Comparison of ENCODE assay signal across 10 cellular contexts in the genomic region with DNA sequence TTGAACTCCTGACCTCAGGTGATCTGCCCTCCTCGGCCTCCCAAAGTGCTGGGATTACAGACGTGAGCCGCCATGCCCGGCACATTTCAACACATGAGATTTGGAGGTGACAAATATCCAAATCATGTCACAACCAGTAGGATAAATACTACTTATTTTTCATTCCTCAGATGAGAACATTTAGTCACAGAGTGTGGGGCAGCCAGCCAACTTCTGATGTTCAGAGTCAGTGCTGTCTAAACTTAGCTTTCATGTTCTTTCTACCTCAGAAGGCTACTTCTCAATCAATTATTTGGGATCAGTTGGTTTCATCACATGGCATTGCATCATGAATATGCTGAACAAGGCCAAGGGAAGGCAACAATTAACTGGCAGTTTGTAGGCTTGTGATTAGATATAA.
DNase-seq lines count a peak whose midpoint lies in the region; ATAC-seq and TF ChIP-seq lines count a peak whose summit lies in the region.
"Had no signal": no experiment of that assay in that cellular context is flagged by ENCODE, and none has a peak within 500 bp of the region (broad histone marks: within the 10 kb centered on the region; RNA-seq: fewer than 3 reads in every experiment).

No MANE protein-coding gene starts in this region.

- H3K27me3 ChIP-seq in BLaER1 treated with 17β-estradiol and CSF1 and Interleukin-3, amounts not matched to agents 10 nM and 100 nM = peaks cover 0 to 6% (median 0%) of the 10 kb centered on the region in 11 experiments; a peak in 1 of 22 replicates
- H3K27me3 ChIP-seq in heart right ventricle = no peaks in the 10 kb centered on the region
- H3K27me3 ChIP-seq: SJSA1 had no signal

- H3K9ac ChIP-seq in BLaER1 treated with 17β-estradiol and CSF1 and Interleukin-3, amounts not matched to agents 10 nM and 100 nM = no peak overlapping the region

- ATAC-seq in heart right ventricle = peak; percentile 39 to 95 (median 88)

- H3K4me1 ChIP-seq in BLaER1 treated with 17β-estradiol and CSF1 and Interleukin-3, amounts not matched to agents 10 nM and 100 nM = peaks cover 18 to 35% (median 28%) of the 10 kb centered on the region in 10 experiments
- H3K4me1 ChIP-seq in heart right ventricle = peaks cover 5 to 44% (median 25%) of the 10 kb centered on the region in 9 donors

- peak overlapping the region in 9 of 11 experiments; percentile 36 to 68 (median 59); a peak in 17 of 22 replicates for H3K4me2 ChIP-seq in BLaER1 treated with 17β-estradiol and CSF1 and Interleukin-3, amounts not matched to agents 10 nM and 100 nM

- H3K9me3 ChIP-seq in BLaER1 treated with 17β-estradiol and CSF1 and Interleukin-3, amounts not matched to agents 10 nM and 100 nM (replicated peaks in 1 of 11) = peaks cover 0 to 19% (median 11%) of the 10 kb centered on the region in 11 experiments; a peak in 13 of 22 replicates
- no peaks in the 10 kb centered on the region for H3K9me3 ChIP-seq in heart right ventricle
- H3K9me3 ChIP-seq: SJSA1 had no signal

- H4K20me1 ChIP-seq in BLaER1 treated with 17β-estradiol and CSF1 and Interleukin-3, amounts not matched to agents 10 nM and 100 nM = no peaks in the 10 kb centered on the region

- WGBS in heart right ventricle, 2 donors = 24 to 26% methylated on average over 4 of the region's 4 CpGs

- peak; percentile 75 for DNase-seq in astrocyte of the hippocampus (ENCODE audit: low read depth, low spot score)
- DNase-seq in heart right ventricle = peak; percentile 72 to 82
- peak; percentile 75 for DNase-seq in renal cortical epithelial cell (ENCODE audit: low read depth)
- no peak for DNase-seq in C1 segment of cervical spinal cord (lab: John Stamatoyannopoulos, UW)
- DNase-seq in activated CD8-positive, alpha-beta memory T cell treated with anti-CD3 and anti-CD28 coated beads, Interleukin-2, amount 50 U/mL, for 4 hours = no peak
- DNase-seq in NCI-H2171 (lab: John Stamatoyannopoulos, UW) = no peak
- no peak for DNase-seq in activated CD4-positive, alpha-beta T cell treated with anti-CD3 and anti-CD28 coated beads, Interleukin-2, amount 50 U/mL, for 48 hours
- DNase-seq: activated CD4-positive, alpha-beta T cell treated with anti-CD3 and anti-CD28 coated beads, Interleukin-2, amount 50 U/mL, for 4 hours had no signal

- no peaks in the 10 kb centered on the region for H3K36me3 ChIP-seq in BLaER1 treated with 17β-estradiol and CSF1 and Interleukin-3, amounts not matched to agents 10 nM and 100 nM
- H3K36me3 ChIP-seq in heart right ventricle = no peaks in the 10 kb centered on the region
- H3K36me3 ChIP-seq: SJSA1 had no signal

- H3K27ac ChIP-seq in BLaER1 treated with 17β-estradiol and CSF1 and Interleukin-3, amounts not matched to agents 10 nM and 100 nM = peak overlapping the region in 1 of 11 experiments; percentile 11; a peak in 1 of 22 replicates
- H3K27ac ChIP-seq in heart right ventricle = peak overlapping the region; percentile 16 to 82 (median 68)
- H3K27ac ChIP-seq: SJSA1 had no signal

- intact Hi-C loops in heart right ventricle (cut with DNase I) = no loop called here

- H3K4me3 ChIP-seq in BLaER1 treated with 17β-estradiol and CSF1 and Interleukin-3, amounts not matched to agents 10 nM and 100 nM = no peak overlapping the region
- H3K4me3 ChIP-seq in heart right ventricle = peak overlapping the region in 4 of 10 donors; percentile 31 to 40 (median 36)
- H3K4me3 ChIP-seq: SJSA1 had no signal

- TF ChIP-seq CTCF in heart right ventricle (IDR thresholded peaks at IDR 0.05) = no peak

Comparison
In these comparisons a context has a peak if more than half of its experiments do, and no peak if none do; other contexts are left out.
1. DNase-seq: peak in astrocyte of the hippocampus (single experiment), heart right ventricle (2 of 2) and renal cortical epithelial cell (single experiment); none in C1 segment of cervical spinal cord (0 of 14), activated CD8-positive, alpha-beta memory T cell treated with anti-CD3 and anti-CD28 coated beads, Interleukin-2, amount 50 U/mL, for 4 hours (single experiment), NCI-H2171 (single experiment) and activated CD4-positive, alpha-beta T cell treated with anti-CD3 and anti-CD28 coated beads, Interleukin-2, amount 50 U/mL, for 48 hours (0 of 2).